ENCODE assay signal across 21 cellular contexts in the genomic region with DNA sequence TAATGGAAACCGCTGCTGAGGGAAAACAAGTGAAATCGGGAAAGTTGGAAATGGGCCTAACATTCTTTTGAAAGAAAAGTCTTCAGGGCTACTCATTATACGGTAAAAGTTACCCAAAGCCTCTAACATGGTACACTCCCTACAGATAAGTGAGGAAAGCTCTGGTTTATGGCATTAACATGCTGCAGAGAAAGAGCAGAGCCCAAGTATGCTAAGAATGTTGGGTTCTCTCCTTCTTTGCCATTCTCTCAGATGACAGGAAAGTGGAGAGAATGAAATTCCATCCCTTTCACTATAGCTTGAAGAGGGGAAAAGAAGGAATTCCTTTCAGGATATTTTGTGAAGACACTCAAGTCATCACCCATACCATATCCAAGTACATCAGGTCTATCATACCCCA.
"Had no signal": no experiment of that assay in that cellular context is flagged by ENCODE, and none has a peak within 500 bp of the region (broad histone marks: within the 10 kb centered on the region; RNA-seq: fewer than 3 reads in every experiment).

No MANE protein-coding gene starts in this region.

- H3K27ac ChIP-seq: brain microvascular endothelial cell, gastroesophageal sphincter, upper lobe of right lung had no signal

- H3K4me1 ChIP-seq: gastroesophageal sphincter, upper lobe of right lung had no signal

- H3K9me3 ChIP-seq: gastroesophageal sphincter, upper lobe of right lung had no signal

- H3K36me3 ChIP-seq: brain microvascular endothelial cell, gastroesophageal sphincter, upper lobe of right lung had no signal

- DNase-seq: activated CD4-positive, alpha-beta memory T cell treated with anti-CD3 and anti-CD28 coated beads for 36 hours; activated CD4-positive, alpha-beta T cell treated with anti-CD3 and anti-CD28 coated beads for 48 hours; activated CD4-positive, CD25-positive, alpha-beta regulatory T cell; activated effector memory CD4-positive, alpha-beta T cell treated with Interleukin-2 at 50 U/mL for 16 hours; activated naive CD4-positive, alpha-beta T cell treated with anti-CD3 and anti-CD28 coated beads for 36 hours; activated T-cell treated with anti-CD3 and anti-CD28 coated beads, Interleukin-2, amount 50 U/mL, for 72 hours; anterior cingulate cortex; brain microvascular endothelial cell; caudate nucleus; effector memory CD4-positive, alpha-beta T cell; head of caudate nucleus; naive thymus-derived CD8-positive, alpha-beta T cell; retina; stimulated activated CD4-positive, alpha-beta T cell treated with anti-CD3 and anti-CD28 coated beads, Interleukin-4, amount 100 ng/mL, for 4 hours; stimulated activated naive CD8-positive, alpha-beta T cell treated with anti-CD3 and anti-CD28 coated beads, Interleukin-15, Interleukin-2, amounts not matched to agents 100 U/mL and 50 U/mL, for 24 hours; T1000; upper lobe of right lung had no signal

- H3K4me3 ChIP-seq: gastroesophageal sphincter, lung, upper lobe of right lung had no signal

- H3K27me3 ChIP-seq: brain microvascular endothelial cell, gastroesophageal sphincter, upper lobe of right lung had no signal

- ATAC-seq: activated T-cell treated with anti-CD3 and anti-CD28 coated beads, Interleukin-2, amount 50 U/mL, for 72 hours; esophagus mucosa; gastroesophageal sphincter; left lobe of liver; naive thymus-derived CD8-positive, alpha-beta T cell; stimulated activated naive CD8-positive, alpha-beta T cell treated with anti-CD3 and anti-CD28 coated beads, Interleukin-15, Interleukin-2, amounts not matched to agents 100 U/mL and 50 U/mL, for 24 hours; upper lobe of right lung had no signal
